8 cellular contexts compared by ENCODE assay signal in genomic region chr12:49828143-49829091, GRCh38. TPM values are rescaled to one million over a fixed set of nuclear protein-coding genes. Genes with fewer than 3 reads are reported as not detected.
DNase-seq lines count a peak whose midpoint lies in the region; ATAC-seq and TF ChIP-seq lines count a peak whose summit lies in the region.

NCKAP5L (minus strand) TSS chr12:49828413; CDS start chr12:49804044, 24,369 bp downstream.

- H3K9ac ChIP-seq in Loucy (ENCODE audit: low read depth, low read length, poor library complexity, severe bottlenecking): peak within 1 kb of the TSS; percentile 80

- no peaks in the 10 kb centered on the region for H3F3A ChIP-seq in Loucy (ENCODE audit: low read depth)

- peak within 1 kb of the TSS; percentile 85 for H3K4me3 ChIP-seq in Loucy (ENCODE audit: low read length, poor library complexity, severe bottlenecking)
- peak within 1 kb of the TSS; percentile 48 for H3K4me3 ChIP-seq in RWPE2 (ENCODE audit: severe bottlenecking)
- H3K4me3 ChIP-seq in fibroblast of pulmonary artery (replicated peaks; ENCODE audit: low read depth, low read length): peak within 1 kb of the TSS; percentile 80

- TF ChIP-seq CTCF in Loucy (conservative IDR thresholded peaks at IDR 0.05; ENCODE audit: low read length): no peak
- TF ChIP-seq CTCF in RWPE2 (IDR thresholded peaks at IDR 0.05; ENCODE audit: poor library complexity, severe bottlenecking): no peak
- TF ChIP-seq CTCF in fibroblast of pulmonary artery (IDR thresholded peaks at IDR 0.05; ENCODE audit: low read length, missing control alignments): no peak
- no peak for TF ChIP-seq CTCF in nephron progenitor cell (IDR thresholded peaks at IDR 0.05)

- no peaks in the 10 kb centered on the region for H3K36me3 Mint-ChIP-seq in nephron progenitor cell (ENCODE audit: low read depth)
- H3K36me3 Mint-ChIP-seq in stimulated activated naive CD8-positive, alpha-beta T cell treated with anti-CD3 and anti-CD28 coated beads, Interleukin-15, Interleukin-2, amounts not matched to agents 100 ng/mL and 50 ng/mL, for 24 hours (ENCODE audit: low read depth): no peaks in the 10 kb centered on the region

- H3K27me3 Mint-ChIP-seq in nephron progenitor cell (ENCODE audit: low read depth, poor library complexity): no peaks in the 10 kb centered on the region
- H3K27me3 Mint-ChIP-seq in stimulated activated naive CD8-positive, alpha-beta T cell treated with anti-CD3 and anti-CD28 coated beads, Interleukin-15, Interleukin-2, amounts not matched to agents 100 ng/mL and 50 ng/mL, for 24 hours: no peaks in the 10 kb centered on the region

- no peaks in the 10 kb centered on the region for H3K9me3 ChIP-seq in Loucy (ENCODE audit: insufficient read depth, low read depth, low read length)
- H3K9me3 ChIP-seq in RWPE2 (ENCODE audit: severe bottlenecking): no peaks in the 10 kb centered on the region

- H3K4me1 Mint-ChIP-seq in nephron progenitor cell: peaks cover 50% of the 10 kb centered on the region
- H3K4me1 Mint-ChIP-seq in stimulated activated naive CD8-positive, alpha-beta T cell treated with anti-CD3 and anti-CD28 coated beads, Interleukin-15, Interleukin-2, amounts not matched to agents 100 ng/mL and 50 ng/mL, for 24 hours (ENCODE audit: low read depth): peaks cover 26% of the 10 kb centered on the region

- peak within 1 kb of the TSS; percentile 97 for H3K27ac Mint-ChIP-seq in nephron progenitor cell
- H3K27ac Mint-ChIP-seq in stimulated activated naive CD8-positive, alpha-beta T cell treated with anti-CD3 and anti-CD28 coated beads, Interleukin-15, Interleukin-2, amounts not matched to agents 100 ng/mL and 50 ng/mL, for 24 hours: peak within 1 kb of the TSS; percentile 97

- H3K36me3 ChIP-seq in Loucy (ENCODE audit: insufficient read depth, low read length) (no peaks in the 10 kb centered on the region), RWPE2 (ENCODE audit: low read depth) (no peaks in the 10 kb centered on the region)

- peaks cover 43% of the 10 kb centered on the region for H3K79me2 ChIP-seq in Loucy (ENCODE audit: insufficient read depth, low read length)

- H4K20me1 ChIP-seq in Loucy (ENCODE audit: insufficient read depth, low read length, poor library complexity, severe bottlenecking): peaks cover 17% of the 10 kb centered on the region

- H3K27ac ChIP-seq in RWPE2 (ENCODE audit: poor library complexity, severe bottlenecking): peak within 1 kb of the TSS; percentile 65

- H3K9me3 Mint-ChIP-seq in nephron progenitor cell: no peaks in the 10 kb centered on the region
- no peaks in the 10 kb centered on the region for H3K9me3 Mint-ChIP-seq in stimulated activated naive CD8-positive, alpha-beta T cell treated with anti-CD3 and anti-CD28 coated beads, Interleukin-15, Interleukin-2, amounts not matched to agents 100 ng/mL and 50 ng/mL, for 24 hours

- peak within 1 kb of the TSS; percentile 94 for H3K4me3 Mint-ChIP-seq in nephron progenitor cell
- H3K4me3 Mint-ChIP-seq in stimulated activated naive CD8-positive, alpha-beta T cell treated with anti-CD3 and anti-CD28 coated beads, Interleukin-15, Interleukin-2, amounts not matched to agents 100 ng/mL and 50 ng/mL, for 24 hours: peak within 1 kb of the TSS; percentile 95

- peaks cover 33% of the 10 kb centered on the region for H3K4me1 ChIP-seq in Loucy (ENCODE audit: insufficient read depth, low read length, poor library complexity, severe bottlenecking)
- H3K4me1 ChIP-seq in RWPE2 (ENCODE audit: insufficient read depth, poor library complexity, severe bottlenecking): peaks cover 23% of the 10 kb centered on the region

- peak within 1 kb of the TSS; percentile 92 for H2AFZ ChIP-seq in Loucy (ENCODE audit: low read length)

- no peaks in the 10 kb centered on the region for H3K9me2 ChIP-seq in Loucy (replicated peaks; ENCODE audit: low read depth, low read length)

- peak; percentile 85 for ATAC-seq in RWPE2 (ENCODE audit: low read depth)

- peak; percentile 98 for DNase-seq in EH (ENCODE audit: low read depth)
- DNase-seq in H4 (ENCODE audit: low spot score): peak; percentile 94
- peak; percentile 94 for DNase-seq in RWPE2 (ENCODE audit: low spot score)
- peak; percentile 97 for DNase-seq in activated effector memory CD4-positive, alpha-beta T cell treated with anti-CD3 and anti-CD28 coated beads, Interleukin-2, amount 50 U/mL, for 16 hours
- peak; percentile 98 for DNase-seq in fibroblast of pulmonary artery (ENCODE audit: low read depth)
- peak; percentile 98 for DNase-seq in nephron progenitor cell

- no peaks in the 10 kb centered on the region for H3K27me3 ChIP-seq in Loucy (ENCODE audit: insufficient read depth, low read length, poor library complexity, severe bottlenecking)
- no peaks in the 10 kb centered on the region for H3K27me3 ChIP-seq in RWPE2 (ENCODE audit: insufficient read depth, poor library complexity, severe bottlenecking)

- H3K4me2 ChIP-seq in Loucy (ENCODE audit: low read depth, low read length, poor library complexity, severe bottlenecking): peak within 1 kb of the TSS; percentile 87

RNA-seq across cellular contexts. Expression of gene NCKAP5L, which starts in this region (rescaled TPM):
- 4.9 and 8.9 TPM in 2 replicates for total RNA-seq in H4 (2014; rRNA removed; shearing (Covaris generic))

Comparison
In these comparisons a context has a peak if more than half of its experiments do, and no peak if none do; other contexts are left out.
1. Peak in every context shown above with its lines: DNase-seq, ATAC-seq, H3K4me3 ChIP-seq and H3K27ac ChIP-seq.